ENCODE assay signal across 1 cellular context in genomic region chr15:80003171-80003570, GRCh38.
TF ChIP-seq lines count a peak whose summit lies in the region.

No MANE protein-coding gene starts in this region.

TF ChIP-seq in HepG2, 621 proteins besides CTCF, POLR2A, EP300 and RAD21 (continued from another document):
- TF ChIP-seq TP53 (CRISPR knock-in tag; conservative IDR thresholded peaks at IDR 0.05) (peak; percentile 96), ZNF788 (CRISPR knock-in tag; IDR thresholded peaks at IDR 0.05; ENCODE audit: borderline replicate concordance) (no peak), CENPX (CRISPR knock-in tag; IDR thresholded peaks at IDR 0.05) (no peak), REPIN1 (CRISPR knock-in tag; IDR thresholded peaks at IDR 0.05; ENCODE audit: borderline replicate concordance, low read depth) (no peak)
